ENCODE assay signal across 9 cellular contexts in the genomic region with DNA sequence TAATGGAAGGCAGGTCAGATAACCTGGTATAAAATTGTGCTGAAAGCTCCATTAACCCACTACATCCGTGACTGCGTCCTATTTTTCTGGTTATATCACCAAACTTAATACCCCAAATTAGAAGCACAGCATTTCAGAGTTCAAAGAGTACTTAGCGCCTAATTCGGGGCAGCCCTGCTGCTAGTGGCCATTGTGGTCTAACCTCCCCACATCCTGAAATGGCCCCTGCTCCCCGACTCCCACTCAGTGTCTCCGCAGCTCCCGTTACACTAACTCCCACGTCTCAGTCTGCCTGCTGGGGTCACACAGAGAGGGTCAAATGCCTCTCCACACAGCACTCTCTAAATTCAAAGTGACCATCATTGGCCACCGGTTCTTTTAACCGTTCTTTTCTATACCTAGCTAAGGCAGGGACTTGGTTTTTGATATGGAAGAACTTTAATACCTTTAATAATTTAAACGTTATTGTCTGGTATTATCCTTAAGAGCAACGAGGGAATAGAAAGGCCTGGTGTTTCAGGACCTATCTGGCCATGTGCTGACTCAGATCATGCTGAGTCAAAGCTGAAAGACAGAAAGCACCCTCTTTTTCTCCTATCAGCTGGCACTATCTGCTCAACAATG.
A peak's percentile ranks its signal among the peaks of the same experiment; 100 is the strongest.
DNase-seq lines count a peak whose midpoint lies in the region; ATAC-seq and TF ChIP-seq lines count a peak whose summit lies in the region.
"Had no signal": no experiment of that assay in that cellular context is flagged by ENCODE, and none has a peak within 500 bp of the region (broad histone marks: within the 10 kb centered on the region; RNA-seq: fewer than 3 reads in every experiment).

No MANE protein-coding gene starts in this region.

- H3K4me2 ChIP-seq in hepatocyte = no peak overlapping the region
- H3K4me2 ChIP-seq: PC-9 had no signal

- H3K27me3 ChIP-seq in HUES48 (ENCODE audit: control insufficient read depth, insufficient read depth, low read length) (no peaks in the 10 kb centered on the region), hepatocyte (no peaks in the 10 kb centered on the region), MG63 (no peaks in the 10 kb centered on the region), BE2C (no peaks in the 10 kb centered on the region)

- H3K27ac ChIP-seq in HUES48 (ENCODE audit: low read depth, low read length) = peak overlapping the region; percentile 15
- no peak overlapping the region for H3K27ac ChIP-seq in hepatocyte
- H3K27ac ChIP-seq: PC-9 had no signal

- H2AFZ ChIP-seq in hepatocyte = no peak overlapping the region
- H2AFZ ChIP-seq: PC-9 had no signal

- H3K4me3 ChIP-seq in HUES48 (ENCODE audit: low read depth, low read length) = no peak overlapping the region
- no peak overlapping the region for H3K4me3 ChIP-seq in fibroblast of the aortic adventitia (ENCODE audit: low read depth, low read length)
- no peak overlapping the region for H3K4me3 ChIP-seq in hepatocyte
- no peak overlapping the region for H3K4me3 ChIP-seq in MG63
- no peak overlapping the region for H3K4me3 ChIP-seq in BE2C (ENCODE audit: low read depth, low read length)
- H3K4me3 ChIP-seq: PC-9 had no signal

- peaks cover 3% of the 10 kb centered on the region for H3K79me2 ChIP-seq in hepatocyte

- H3K4me1 ChIP-seq in HUES48 (ENCODE audit: control insufficient read depth, insufficient read depth, low read length) (peaks cover 5% of the 10 kb centered on the region; the same call in 1 of the 2 replicates), hepatocyte (ENCODE audit: insufficient read depth) (no peaks in the 10 kb centered on the region), BE2C (no peaks in the 10 kb centered on the region)

- TF ChIP-seq CTCF in GM10266 (IDR thresholded peaks at IDR 0.05; ENCODE audit: control insufficient read depth, insufficient read depth, low read depth, missing control alignments) = no peak
- no peak for TF ChIP-seq CTCF in fibroblast of the aortic adventitia (IDR thresholded peaks at IDR 0.05; ENCODE audit: insufficient read depth, low read length)
- TF ChIP-seq CTCF in hepatocyte (IDR thresholded peaks at IDR 0.05; ENCODE audit: poor library complexity) = no peak
- TF ChIP-seq CTCF in BE2C (IDR thresholded peaks at IDR 0.05; ENCODE audit: low read depth, low read length) = no peak

- ATAC-seq in GM21360 (IDR thresholded peaks at IDR 0.05; ENCODE audit: unreplicated experiment) (peak; percentile 60), GM21381 (IDR thresholded peaks at IDR 0.05; ENCODE audit: unreplicated experiment) (no peak)

- H3K9me3 ChIP-seq in HUES48 (ENCODE audit: control insufficient read depth, insufficient read depth, low read length) (no peaks in the 10 kb centered on the region), hepatocyte (ENCODE audit: low read depth) (no peaks in the 10 kb centered on the region), MG63 (no peaks in the 10 kb centered on the region), BE2C (no peaks in the 10 kb centered on the region)

- WGBS in hepatocyte (ENCODE audit: low lambda C conversion rate, missing lambda C conversion rate) = 91% methylated on average over 12 of the region's 12 CpGs

- H3K36me3 ChIP-seq in HUES48 (ENCODE audit: control insufficient read depth, insufficient read depth, low read length) = peaks cover 17% of the 10 kb centered on the region
- H3K36me3 ChIP-seq in hepatocyte (replicated peaks; ENCODE audit: insufficient read depth, low read depth) = no peaks in the 10 kb centered on the region
- no peaks in the 10 kb centered on the region for H3K36me3 ChIP-seq in MG63
- peaks cover 9% of the 10 kb centered on the region for H3K36me3 ChIP-seq in BE2C

- H4K20me1 ChIP-seq in hepatocyte (ENCODE audit: insufficient read depth, poor library complexity, severe bottlenecking) = no peaks in the 10 kb centered on the region

- DNase-seq in GM10266 (ENCODE audit: extremely low spot score) (peak; percentile 28), fibroblast of the aortic adventitia (ENCODE audit: low read depth) (peak; percentile 26), hepatocyte (ENCODE audit: low spot score) (no peak), MG63 (no peak), BE2C (no peak)
- DNase-seq: PC-9 had no signal

- no peak overlapping the region for H3K9ac ChIP-seq in HUES48 (ENCODE audit: low read depth, low read length)

- no peaks in the 10 kb centered on the region for H3K9me2 ChIP-seq in hepatocyte (replicated peaks; ENCODE audit: insufficient read depth)

Comparison
In these comparisons a context has a peak if more than half of its experiments do, and no peak if none do; other contexts are left out.
1. DNase-seq: peak in GM10266 (single experiment) and fibroblast of the aortic adventitia (single experiment); none in hepatocyte (single experiment), MG63 (single experiment) and BE2C (single experiment).